14 cellular contexts compared by ENCODE assay signal in genomic region chr4:43244688-43245382, GRCh38.
DNase-seq lines count a peak whose midpoint lies in the region; ATAC-seq lines count a peak whose summit lies in the region.
"Had no signal": no experiment of that assay in that cellular context is flagged by ENCODE, and none has a peak within 500 bp of the region (broad histone marks: within the 10 kb centered on the region; RNA-seq: fewer than 3 reads in every experiment).

No MANE protein-coding gene starts in this region.

- in situ Hi-C loops in ACHN (cut with HindIII; ENCODE audit: low pct_ligation_motif_present, low pct_unique_long_range_greater_than_20kb, low sequenced_read_pairs), result no loop called here

- DNase-seq in stimulated activated CD4-positive, alpha-beta T cell treated with anti-CD3 and anti-CD28 coated beads, Interleukin-12 subunit alpha, Interleukin-12 subunit beta, amount 100 ng/mL, for 4 hours, result no peak
- DNase-seq in ACHN (no peak), NCI-H510A treated with DMSO at 0.1 percent for 48 hours (lab: John Stamatoyannopoulos, UW) (no peak)
- DNase-seq: activated CD4-positive, alpha-beta T cell treated with anti-CD3 and anti-CD28 coated beads, Interleukin-2, amount 50 U/mL, for 48 hours; colonic mucosa; kidney glomerular epithelial cell; NCI-H524 treated with DMSO at 0.1 percent for 48 hours; stimulated activated CD4-positive, alpha-beta T cell treated with anti-CD3 and anti-CD28 coated beads, Interleukin-1b, Interleukin-23, amount 100 ng/mL, for 48 hours; SW 1271 had no signal

- H3K36me3 Mint-ChIP-seq in stimulated activated memory B cell treated with anti-CD40 and anti-IgM and Interleukin-4, amounts not matched to agents 10 μg/mL and 1 μg/mL and 100 μg/mL, for 72 hours, result no peaks in the 10 kb centered on the region
- H3K36me3 Mint-ChIP-seq: activated naive CD8-positive, alpha-beta T cell had no signal

- no peaks in the 10 kb centered on the region for H3K4me1 Mint-ChIP-seq in stimulated activated memory B cell treated with anti-CD40 and anti-IgM and Interleukin-4, amounts not matched to agents 10 μg/mL and 1 μg/mL and 100 μg/mL, for 72 hours

- no peaks in the 10 kb centered on the region for H3K27me3 Mint-ChIP-seq in stimulated activated memory B cell treated with anti-CD40 and anti-IgM and Interleukin-4, amounts not matched to agents 10 μg/mL and 1 μg/mL and 100 μg/mL, for 72 hours
- H3K27me3 Mint-ChIP-seq: activated naive CD8-positive, alpha-beta T cell had no signal

- H3K9me3 Mint-ChIP-seq in stimulated activated memory B cell treated with anti-CD40 and anti-IgM and Interleukin-4, amounts not matched to agents 10 μg/mL and 1 μg/mL and 100 μg/mL, for 72 hours, result peaks cover 8% of the 10 kb centered on the region

- no peak overlapping the region for H3K27ac Mint-ChIP-seq in stimulated activated memory B cell treated with anti-CD40 and anti-IgM and Interleukin-4, amounts not matched to agents 10 μg/mL and 1 μg/mL and 100 μg/mL, for 72 hours
- H3K27ac Mint-ChIP-seq: activated naive CD8-positive, alpha-beta T cell had no signal

- no peak overlapping the region for H3K4me3 Mint-ChIP-seq in stimulated activated memory B cell treated with anti-CD40 and anti-IgM and Interleukin-4, amounts not matched to agents 10 μg/mL and 1 μg/mL and 100 μg/mL, for 72 hours
- H3K4me3 Mint-ChIP-seq: activated naive CD8-positive, alpha-beta T cell had no signal

- peak; percentile 95 for ATAC-seq in GM19043 (IDR thresholded peaks at IDR 0.05; ENCODE audit: low read depth, unreplicated experiment)
- peak; percentile 98 for ATAC-seq in GM21825 (IDR thresholded peaks at IDR 0.05; ENCODE audit: unreplicated experiment)
- ATAC-seq in HG03175 (IDR thresholded peaks at IDR 0.05; ENCODE audit: unreplicated experiment), result peak; percentile 98
- peak; percentile 72 for ATAC-seq in stimulated activated memory B cell treated with anti-CD40 and anti-IgM and Interleukin-4, amounts not matched to agents 10 μg/mL and 1 μg/mL and 100 μg/mL, for 72 hours
